In the genomic region with DNA sequence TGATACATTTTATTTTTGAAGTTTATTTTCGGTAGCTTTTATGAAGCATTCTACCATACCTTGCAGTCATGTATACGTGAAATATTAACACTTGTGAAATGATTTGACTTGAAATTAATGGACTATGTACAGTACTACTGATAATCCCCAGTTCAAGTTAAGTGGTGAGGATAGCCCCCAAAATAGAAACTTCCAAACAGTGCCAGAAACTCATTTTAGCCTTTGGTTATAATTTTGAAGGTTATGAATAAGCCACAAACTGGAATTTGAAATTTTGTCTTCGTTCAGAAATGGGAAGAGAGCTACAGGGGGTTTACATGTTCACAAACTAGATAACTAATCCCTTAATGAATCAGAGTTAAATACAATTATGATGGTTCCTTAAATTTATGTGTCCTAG, we compare ENCODE assay signal across 10 cellular contexts. TPM values are rescaled to one million over a fixed set of nuclear protein-coding genes. Genes with fewer than 3 reads are reported as not detected.
DNase-seq lines count a peak whose midpoint lies in the region; ATAC-seq lines count a peak whose summit lies in the region.
"Had no signal": no experiment of that assay in that cellular context is flagged by ENCODE, and none has a peak within 500 bp of the region (broad histone marks: within the 10 kb centered on the region; RNA-seq: fewer than 3 reads in every experiment).

No MANE protein-coding gene starts in this region.

- peak overlapping the region; percentile 100 for H3K9ac ChIP-seq in adipocyte (ENCODE audit: low read length)

- peak overlapping the region; percentile 99 for H3K27ac Mint-ChIP-seq in stimulated activated naive CD8-positive, alpha-beta T cell treated with anti-CD3 and anti-CD28 coated beads, Interleukin-15, Interleukin-2, amounts not matched to agents 100 ng/mL and 50 ng/mL, for 24 hours
- H3K27ac Mint-ChIP-seq in stimulated activated naive CD8-positive, alpha-beta T cell treated with anti-CD3 and anti-CD28 coated beads, Interleukin-15, amount 100 ng/mL, for 72 hours = no peak overlapping the region
- peak overlapping the region; percentile 97 to 100 (median 98) for H3K27ac Mint-ChIP-seq in naive thymus-derived CD8-positive, alpha-beta T cell

- H3K36me3 Mint-ChIP-seq in stimulated activated naive CD8-positive, alpha-beta T cell treated with anti-CD3 and anti-CD28 coated beads, Interleukin-15, Interleukin-2, amounts not matched to agents 100 ng/mL and 50 ng/mL, for 24 hours (ENCODE audit: low read depth) = peaks cover 28% of the 10 kb centered on the region
- peaks cover 7 to 17% (median 13%) of the 10 kb centered on the region in 3 donors for H3K36me3 Mint-ChIP-seq in naive thymus-derived CD8-positive, alpha-beta T cell

- POLR2A ChIA-PET in naive thymus-derived CD8-positive, alpha-beta T cell (lab: Charles Lee) = interaction anchor here (0.6 to 25.8 kb wide), 7 partner anchors 22 to 416 kb away, joined by 3 to 1109 read pairs (median 34); a partner anchor contains a TSS

- H3K36me3 ChIP-seq in adipocyte (ENCODE audit: control insufficient read depth, insufficient read depth, low read length, severe bottlenecking) = peaks cover 4% of the 10 kb centered on the region

- no peaks in the 10 kb centered on the region for H3K27me3 Mint-ChIP-seq in stimulated activated naive CD8-positive, alpha-beta T cell treated with anti-CD3 and anti-CD28 coated beads, Interleukin-15, Interleukin-2, amounts not matched to agents 100 ng/mL and 50 ng/mL, for 24 hours
- no peaks in the 10 kb centered on the region for H3K27me3 Mint-ChIP-seq in stimulated activated naive CD8-positive, alpha-beta T cell treated with anti-CD3 and anti-CD28 coated beads, Interleukin-15, amount 100 ng/mL, for 72 hours
- peaks cover 0 to 2% (median 0%) of the 10 kb centered on the region in 5 donors for H3K27me3 Mint-ChIP-seq in naive thymus-derived CD8-positive, alpha-beta T cell

- no peak overlapping the region for H3K4me3 Mint-ChIP-seq in stimulated activated naive CD8-positive, alpha-beta T cell treated with anti-CD3 and anti-CD28 coated beads, Interleukin-15, Interleukin-2, amounts not matched to agents 100 ng/mL and 50 ng/mL, for 24 hours
- H3K4me3 Mint-ChIP-seq in stimulated activated naive CD8-positive, alpha-beta T cell treated with anti-CD3 and anti-CD28 coated beads, Interleukin-15, amount 100 ng/mL, for 72 hours = peak overlapping the region in 1 of 2 donors; percentile 99
- peak overlapping the region in 7 of 10 donors; percentile 87 to 97 (median 94) for H3K4me3 Mint-ChIP-seq in naive thymus-derived CD8-positive, alpha-beta T cell

- DNase-seq in stimulated activated naive CD8-positive, alpha-beta T cell treated with anti-CD3 and anti-CD28 coated beads, Interleukin-15, amount 100 ng/mL, for 72 hours = no peak
- DNase-seq in adipocyte (ENCODE audit: low read depth) = no peak
- DNase-seq in naive thymus-derived CD8-positive, alpha-beta T cell = no peak
- DNase-seq in SHP77 treated with DMSO at 0.1 percent for 48 hours (lab: John Stamatoyannopoulos, UW) = no peak
- DNase-seq in NCI-H446 (lab: John Stamatoyannopoulos, UW) = no peak
- no peak for DNase-seq in NCI-H1105 treated with DMSO at 0.1 percent for 48 hours (lab: John Stamatoyannopoulos, UW)
- DNase-seq: kidney, PC-3 had no signal

- H3K27me3 ChIP-seq in adipocyte (replicated peaks; ENCODE audit: control insufficient read depth, insufficient read depth, low read length) = no peaks in the 10 kb centered on the region

- peaks cover 22% of the 10 kb centered on the region for H3K4me1 ChIP-seq in adipocyte (ENCODE audit: control insufficient read depth, insufficient read depth, low read length)

- no peaks in the 10 kb centered on the region for H3K9me3 Mint-ChIP-seq in stimulated activated naive CD8-positive, alpha-beta T cell treated with anti-CD3 and anti-CD28 coated beads, Interleukin-15, Interleukin-2, amounts not matched to agents 100 ng/mL and 50 ng/mL, for 24 hours
- H3K9me3 Mint-ChIP-seq in stimulated activated naive CD8-positive, alpha-beta T cell treated with anti-CD3 and anti-CD28 coated beads, Interleukin-15, amount 100 ng/mL, for 72 hours = no peaks in the 10 kb centered on the region
- peaks cover 0 to 3% (median 0%) of the 10 kb centered on the region in 9 donors for H3K9me3 Mint-ChIP-seq in naive thymus-derived CD8-positive, alpha-beta T cell

- no peaks in the 10 kb centered on the region for H3K9me3 ChIP-seq in adipocyte (ENCODE audit: control insufficient read depth, low read length)

- H3K4me3 ChIP-seq in adipocyte (ENCODE audit: low read length) = peak overlapping the region; percentile 99

- peaks cover 34% of the 10 kb centered on the region for H3K4me1 Mint-ChIP-seq in stimulated activated naive CD8-positive, alpha-beta T cell treated with anti-CD3 and anti-CD28 coated beads, Interleukin-15, Interleukin-2, amounts not matched to agents 100 ng/mL and 50 ng/mL, for 24 hours (ENCODE audit: low read depth)
- peaks cover 26% of the 10 kb centered on the region for H3K4me1 Mint-ChIP-seq in stimulated activated naive CD8-positive, alpha-beta T cell treated with anti-CD3 and anti-CD28 coated beads, Interleukin-15, amount 100 ng/mL, for 72 hours
- peaks cover 18 to 44% (median 30%) of the 10 kb centered on the region in 4 donors for H3K4me1 Mint-ChIP-seq in naive thymus-derived CD8-positive, alpha-beta T cell

- ATAC-seq in stimulated activated naive CD8-positive, alpha-beta T cell treated with anti-CD3 and anti-CD28 coated beads, Interleukin-15, amount 100 ng/mL, for 72 hours = no peak
- ATAC-seq in naive thymus-derived CD8-positive, alpha-beta T cell = no peak
- no peak for ATAC-seq in HG03175 (IDR thresholded peaks at IDR 0.05; ENCODE audit: unreplicated experiment)
- ATAC-seq: PC-3 had no signal

RNA-seq across cellular contexts. Expression of a gene that starts 1.5 kb away (rescaled TPM):
- total RNA-seq in naive thymus-derived CD8-positive, alpha-beta T cell = 100 to 1,000 TPM; 395 to 403 TPM
- 100 to 1,000 TPM; 179 to 392 (median 281) TPM for polyA plus RNA-seq in naive thymus-derived CD8-positive, alpha-beta T cell

RNA-seq across cellular contexts. Expression of a gene that starts 30.4 kb away (rescaled TPM):
- 10 to 100 TPM; 35.8 to 36.8 TPM for total RNA-seq in naive thymus-derived CD8-positive, alpha-beta T cell
- polyA plus RNA-seq in naive thymus-derived CD8-positive, alpha-beta T cell = 10 to 100 TPM; 31.4 to 52.6 (median 49.3) TPM

Comparison
In these comparisons a context has a peak if more than half of its experiments do, and no peak if none do; other contexts are left out.
1. H3K27ac Mint-ChIP-seq: peak in stimulated activated naive CD8-positive, alpha-beta T cell treated with anti-CD3 and anti-CD28 coated beads, Interleukin-15, Interleukin-2, amounts not matched to agents 100 ng/mL and 50 ng/mL, for 24 hours (single experiment) and naive thymus-derived CD8-positive, alpha-beta T cell (10 of 10); none in stimulated activated naive CD8-positive, alpha-beta T cell treated with anti-CD3 and anti-CD28 coated beads, Interleukin-15, amount 100 ng/mL, for 72 hours (0 of 2).